23 cellular contexts compared by ENCODE assay signal in the genomic region with DNA sequence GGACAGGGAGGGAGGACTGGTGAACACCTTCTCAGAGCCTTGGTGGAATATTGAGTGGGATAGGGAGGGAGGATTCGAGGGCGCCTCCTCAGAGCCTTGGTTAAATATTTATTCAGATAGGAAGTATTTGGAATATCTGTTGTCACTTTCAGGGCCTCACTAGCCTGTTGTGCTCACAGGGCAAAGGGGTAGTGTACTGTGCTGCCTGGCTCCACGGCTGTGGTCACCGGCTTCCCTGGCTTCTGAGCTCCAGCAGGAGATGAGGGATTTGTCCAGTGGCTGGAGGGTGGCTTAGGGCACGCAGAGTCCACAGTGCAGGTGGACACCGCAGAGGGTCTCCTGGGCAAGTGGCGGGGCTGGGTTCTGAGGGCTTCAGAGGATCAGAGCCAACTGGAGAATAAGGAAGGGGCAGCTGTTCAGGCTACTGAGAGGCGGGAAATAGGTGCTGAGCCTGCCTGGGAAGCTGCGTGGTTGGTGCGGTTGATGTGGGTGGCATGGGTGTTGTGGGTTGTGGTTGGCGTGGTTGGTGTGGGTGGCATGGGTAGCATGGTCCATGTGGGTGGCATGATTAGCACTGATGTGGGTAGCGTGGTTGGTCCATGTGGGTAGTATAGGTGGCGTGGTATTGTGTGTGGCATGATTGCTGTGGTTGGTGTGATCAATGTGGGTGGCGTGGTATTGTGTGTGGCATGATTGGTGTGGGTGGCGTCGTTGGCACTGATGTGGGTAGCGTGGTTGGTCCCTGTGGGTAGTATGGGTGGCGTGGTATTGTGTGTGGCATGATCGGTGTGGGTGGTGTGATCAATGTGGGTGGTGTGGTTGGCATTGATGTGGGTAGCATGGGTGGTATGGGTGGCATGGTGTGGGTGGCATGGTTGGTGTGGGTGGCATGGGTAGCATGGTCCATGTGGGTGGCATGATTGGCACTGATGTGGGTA. TPM values are rescaled to one million over a fixed set of nuclear protein-coding genes. Genes with fewer than 3 reads are reported as not detected.
DNase-seq lines count a peak whose midpoint lies in the region; ATAC-seq, FAIRE-seq and TF ChIP-seq lines count a peak whose summit lies in the region.
"Had no signal": no experiment of that assay in that cellular context is flagged by ENCODE, and none has a peak within 500 bp of the region (broad histone marks: within the 10 kb centered on the region; RNA-seq: fewer than 3 reads in every experiment).

No MANE protein-coding gene starts in this region.

- peak overlapping the region in 9 of 11 experiments; percentile 41 to 93 (median 60); a peak in 17 of 22 replicates for H3K27ac ChIP-seq in BLaER1 treated with 17β-estradiol and CSF1 and Interleukin-3, amounts not matched to agents 10 nM and 100 nM
- H3K27ac ChIP-seq in neuronal stem cell (replicated peaks; ENCODE audit: low read length) (no peak overlapping the region), testis (no peak overlapping the region)
- H3K27ac ChIP-seq: C4-2B, ovary, right atrium auricular region had no signal

- H2BK15ac ChIP-seq in neuronal stem cell (ENCODE audit: low read length), result no peak overlapping the region

- no peak for TF ChIP-seq CTCF in testis (IDR thresholded peaks at IDR 0.05)

- H2BK120ac ChIP-seq in neuronal stem cell (ENCODE audit: low read depth, low read length), result no peak overlapping the region

- peak overlapping the region in 6 of 11 experiments; percentile 47 to 61 (median 54); a peak in 8 of 22 replicates for H3K9ac ChIP-seq in BLaER1 treated with 17β-estradiol and CSF1 and Interleukin-3, amounts not matched to agents 10 nM and 100 nM
- no peak overlapping the region for H3K9ac ChIP-seq in neuronal stem cell (ENCODE audit: low read depth, low read length, poor library complexity)

- no peaks in the 10 kb centered on the region for H3K9me3 ChIP-seq in BLaER1 treated with 17β-estradiol and CSF1 and Interleukin-3, amounts not matched to agents 10 nM and 100 nM (replicated peaks in 1 of 11)
- H3K9me3 ChIP-seq in neuronal stem cell (replicated peaks in 1 of 2; ENCODE audit: control insufficient read depth in 2 of 2, insufficient read depth in 1 of 2, low read depth in 1 of 2, low read length in 2 of 2), result peaks cover 0 to 4% of the 10 kb centered on the region in 2 donors
- no peaks in the 10 kb centered on the region for H3K9me3 ChIP-seq in testis
- H3K9me3 ChIP-seq: esophagus muscularis mucosa, ovary, right atrium auricular region had no signal

- H3K36me3 Mint-ChIP-seq in effector memory CD8-positive, alpha-beta T cell (ENCODE audit: insufficient read depth), result peaks cover 3% of the 10 kb centered on the region

- peak overlapping the region; percentile 76 for H3K18ac ChIP-seq in neuronal stem cell (ENCODE audit: low read length)

- peak; percentile 95 for FAIRE-seq in HTR-8/SVneo (lab: Jason Lieb, UNC)
- FAIRE-seq: frontal cortex, G401.6 had no signal

- no peak for TF ChIP-seq POLR2A in testis (IDR thresholded peaks at IDR 0.05)

- H3K27me3 ChIP-seq in BLaER1 treated with 17β-estradiol and CSF1 and Interleukin-3, amounts not matched to agents 10 nM and 100 nM, result peaks cover 0 to 50% (median 0%) of the 10 kb centered on the region in 11 experiments; a peak in 4 of 22 replicates
- H3K27me3 ChIP-seq in neuronal stem cell (ENCODE audit: control insufficient read depth in 3 of 3, insufficient read depth in 3 of 3, low read depth in 1 of 3, low read length in 3 of 3), result no peaks in the 10 kb centered on the region
- H3K27me3 ChIP-seq in testis, result no peaks in the 10 kb centered on the region
- H3K27me3 ChIP-seq: esophagus muscularis mucosa, ovary, right atrium auricular region had no signal

- H4K91ac ChIP-seq in neuronal stem cell (ENCODE audit: low read depth, low read length, poor library complexity), result no peak overlapping the region

- peaks cover 21 to 29% of the 10 kb centered on the region in 2 donors for H3K4me1 Mint-ChIP-seq in effector memory CD8-positive, alpha-beta T cell (ENCODE audit: low read depth in 2 of 2)

- DNase-seq in HTR-8/SVneo (ENCODE audit: insufficient read length, low spot score) (no peak), neuronal stem cell (ENCODE audit: low spot score) (no peak), testis (no peak), DMS79 (lab: John Stamatoyannopoulos, UW) (no peak)
- no peak for DNase-seq in effector memory CD8-positive, alpha-beta T cell
- no peak for DNase-seq in activated CD4-positive, alpha-beta T cell treated with anti-CD3 and anti-CD28 coated beads for 48 hours
- DNase-seq: cerebellar nuclear complex; HCEC 1CT; NCI-H2081 treated with DMSO at 0.1 percent for 48 hours; NCI-H446; stimulated activated CD8-positive, alpha-beta memory T cell treated with anti-CD3 and anti-CD28 coated beads, Interleukin-4, amount 100 ng/mL, for 48 hours had no signal

- no peak overlapping the region for H3K27ac Mint-ChIP-seq in effector memory CD8-positive, alpha-beta T cell
- H3K27ac Mint-ChIP-seq: activated naive CD8-positive, alpha-beta T cell; activated T-helper 1 cell treated with anti-CD3 and anti-CD28 coated beads, Interleukin-12 subunit alpha, Interleukin-12 subunit beta, Interleukin-2, Interleukin-4 antibody, amounts not matched to agents 30 ng/mL and 10 ng/mL and 1 ng/mL, durations not matched to agents 14 hours and 24 hours and 36 hours; memory B cell had no signal

- H4K8ac ChIP-seq in neuronal stem cell (ENCODE audit: low read depth, low read length), result peak overlapping the region; percentile 43

- peak overlapping the region; percentile 60 to 98 (median 87); a peak in 21 of 22 replicates for H3K4me2 ChIP-seq in BLaER1 treated with 17β-estradiol and CSF1 and Interleukin-3, amounts not matched to agents 10 nM and 100 nM
- no peak overlapping the region for H3K4me2 ChIP-seq in neuronal stem cell (ENCODE audit: insufficient read depth, low read length, poor library complexity, severe bottlenecking)

- H3K79me1 ChIP-seq in neuronal stem cell (ENCODE audit: low read depth, low read length), result peaks cover 28% of the 10 kb centered on the region

- H2BK5ac ChIP-seq in neuronal stem cell (ENCODE audit: low read length), result no peak overlapping the region

- H2AFZ ChIP-seq in neuronal stem cell (ENCODE audit: low read length), result no peak overlapping the region

- no peak overlapping the region for H3K4me3 Mint-ChIP-seq in effector memory CD8-positive, alpha-beta T cell
- H3K4me3 Mint-ChIP-seq: activated naive CD8-positive, alpha-beta T cell; memory B cell had no signal

- intact Hi-C loops in testis (cut with DNase I; ENCODE audit: low total_unique reads), result no loop called here

- H3K4ac ChIP-seq in neuronal stem cell (ENCODE audit: low read length), result no peak overlapping the region

- ATAC-seq in effector memory CD8-positive, alpha-beta T cell (replicated peaks), result peak; percentile 18
- no peak for ATAC-seq in GM19395 (IDR thresholded peaks at IDR 0.05; ENCODE audit: unreplicated experiment)
- ATAC-seq: Panc1 had no signal

- no peaks in the 10 kb centered on the region for H3K27me3 Mint-ChIP-seq in effector memory CD8-positive, alpha-beta T cell
- H3K27me3 Mint-ChIP-seq: activated naive CD8-positive, alpha-beta T cell; memory B cell had no signal

- H3K14ac ChIP-seq in neuronal stem cell (ENCODE audit: low read length), result peak overlapping the region; percentile 71

- WGBS in neuronal stem cell (ENCODE audit: extremely low coverage in 2 of 2, insufficient read length in 2 of 2, insufficient replicate concordance in 1 of 2), 2 donors, result no CpG with 5 or more reads among the region's 19 CpGs
- 93 to 95% methylated on average over 19 of the region's 19 CpGs for WGBS in testis, 2 donors

- peaks cover 36 to 78% (median 42%) of the 10 kb centered on the region in 11 experiments for H4K20me1 ChIP-seq in BLaER1 treated with 17β-estradiol and CSF1 and Interleukin-3, amounts not matched to agents 10 nM and 100 nM

- peaks cover 38 to 97% (median 89%) of the 10 kb centered on the region in 10 experiments for H3K4me1 ChIP-seq in BLaER1 treated with 17β-estradiol and CSF1 and Interleukin-3, amounts not matched to agents 10 nM and 100 nM
- H3K4me1 ChIP-seq in neuronal stem cell (ENCODE audit: control insufficient read depth in 2 of 2, insufficient read depth in 1 of 2, low read depth in 1 of 2, low read length in 2 of 2) (peaks cover 0 to 2% of the 10 kb centered on the region in 2 donors), testis (no peaks in the 10 kb centered on the region)

- H2BK12ac ChIP-seq in neuronal stem cell (ENCODE audit: low read length), result no peak overlapping the region

- peak overlapping the region; percentile 91 for H3K23ac ChIP-seq in neuronal stem cell (ENCODE audit: low read depth, low read length, poor library complexity)

- peak overlapping the region; percentile 5 for H2AK5ac ChIP-seq in neuronal stem cell (ENCODE audit: low read depth, low read length)

- no peaks in the 10 kb centered on the region for H3K9me3 Mint-ChIP-seq in effector memory CD8-positive, alpha-beta T cell
- H3K9me3 Mint-ChIP-seq: activated T-helper 1 cell treated with anti-CD3 and anti-CD28 coated beads, Interleukin-12 subunit alpha, Interleukin-12 subunit beta, Interleukin-2, Interleukin-4 antibody, amounts not matched to agents 30 ng/mL and 10 ng/mL and 1 ng/mL, durations not matched to agents 14 hours and 24 hours and 36 hours; memory B cell had no signal

- H3K36me3 ChIP-seq in BLaER1 treated with 17β-estradiol and CSF1 and Interleukin-3, amounts not matched to agents 10 nM and 100 nM, result peaks cover 0 to 4% (median 0%) of the 10 kb centered on the region in 11 experiments; a peak in 1 of 22 replicates
- H3K36me3 ChIP-seq in neuronal stem cell (replicated peaks in 1 of 2; ENCODE audit: control insufficient read depth in 2 of 2, insufficient read depth in 2 of 2, low read length in 2 of 2) (peaks cover 0 to 2% of the 10 kb centered on the region in 2 donors), testis (ENCODE audit: low read depth, missing control alignments) (no peaks in the 10 kb centered on the region)
- H3K36me3 ChIP-seq: ovary, right atrium auricular region had no signal

- no peak overlapping the region; a peak in 1 of 20 replicates for H3K4me3 ChIP-seq in BLaER1 treated with 17β-estradiol and CSF1 and Interleukin-3, amounts not matched to agents 10 nM and 100 nM
- peak overlapping the region in 1 of 2 donors; percentile 52 for H3K4me3 ChIP-seq in neuronal stem cell (ENCODE audit: low read length in 2 of 2)
- no peak overlapping the region for H3K4me3 ChIP-seq in testis
- H3K4me3 ChIP-seq: esophagus muscularis mucosa, ovary, right atrium auricular region had no signal

RNA-seq across cellular contexts. Expression of gene INPP5A, which starts 16.7 kb away (rescaled TPM):
- polyA plus RNA-seq in neuronal stem cell (2013, experiment 1 of 2), result 13.4 TPM
- 13.7 TPM for polyA plus RNA-seq in neuronal stem cell (2013, experiment 2 of 2)
- 100 to 1,000 TPM in 1 of 2 donors, 10 to 100 TPM in 1; 73.0 to 103 TPM for total RNA-seq in testis
- 54.1 TPM for polyA plus RNA-seq in testis (ENCODE audit: insufficient read depth, low read depth, low replicate concordance)

Comparison
In these comparisons a context has a peak if more than half of its experiments do, and no peak if none do; other contexts are left out.
1. H3K27ac ChIP-seq: peak in BLaER1 treated with 17β-estradiol and CSF1 and Interleukin-3, amounts not matched to agents 10 nM and 100 nM (9 of 11); none in neuronal stem cell (single experiment) and testis (0 of 2).